Comparison of ENCODE assay signal across 16 cellular contexts in the genomic region with DNA sequence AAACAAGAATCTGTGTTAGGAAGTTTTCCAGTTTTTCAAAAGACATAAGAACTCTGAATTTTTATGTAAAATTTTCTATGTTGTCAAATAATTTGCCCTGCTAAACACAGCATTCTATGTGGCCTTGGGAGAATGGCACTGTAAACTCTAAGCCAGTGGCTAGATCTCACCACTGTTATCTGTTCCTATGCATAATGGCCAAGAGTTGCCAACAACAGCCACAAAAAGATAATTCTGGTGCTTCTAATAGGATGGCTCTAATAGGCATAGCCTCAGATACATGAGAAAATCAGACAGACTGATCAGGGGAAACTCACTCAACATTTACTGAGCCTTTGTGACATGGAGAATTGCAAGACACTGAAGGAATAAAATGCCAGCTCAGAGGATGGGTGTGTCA.
DNase-seq lines count a peak whose midpoint lies in the region; TF ChIP-seq lines count a peak whose summit lies in the region.
"Had no signal": no experiment of that assay in that cellular context is flagged by ENCODE, and none has a peak within 500 bp of the region (broad histone marks: within the 10 kb centered on the region; RNA-seq: fewer than 3 reads in every experiment).

No MANE protein-coding gene starts in this region.

- H3K36me3 Mint-ChIP-seq in endodermal cell (ENCODE audit: low read depth), result no peaks in the 10 kb centered on the region
- H3K36me3 Mint-ChIP-seq: CD14-positive monocyte; CD8-positive, alpha-beta T cell had no signal

- H3K9me3 ChIP-seq in endodermal cell (ENCODE audit: control insufficient read depth, low read length) (no peaks in the 10 kb centered on the region), tibial artery (no peaks in the 10 kb centered on the region)
- H3K9me3 ChIP-seq: A549 had no signal

- peak overlapping the region; percentile 67 for H2BK120ac ChIP-seq in mesendoderm (ENCODE audit: low read depth, low read length)

- H3K4me1 Mint-ChIP-seq in endodermal cell, result peaks cover 55% of the 10 kb centered on the region

- no peak overlapping the region for H2BK5ac ChIP-seq in mesendoderm (ENCODE audit: low read length)

- H3K27ac ChIP-seq in endodermal cell (ENCODE audit: low read depth, low read length) (no peak overlapping the region), mesendoderm (ENCODE audit: low read depth, low read length) (no peak overlapping the region), tibial artery (peak overlapping the region; percentile 43 to 81)
- H3K27ac ChIP-seq: A549, HL-60 had no signal

- no peak overlapping the region for H3K4ac ChIP-seq in mesendoderm (ENCODE audit: low read depth, low read length)

- peak overlapping the region; percentile 27 for H3K27ac Mint-ChIP-seq in endodermal cell
- H3K27ac Mint-ChIP-seq: CD14-positive monocyte; CD8-positive, alpha-beta T cell had no signal

- H3K4me1 ChIP-seq in endodermal cell (ENCODE audit: control insufficient read depth, insufficient read depth, low read length), result peaks cover 16% of the 10 kb centered on the region
- no peaks in the 10 kb centered on the region for H3K4me1 ChIP-seq in mesendoderm (ENCODE audit: control insufficient read depth, low read depth, low read length)
- H3K4me1 ChIP-seq in tibial artery, result peaks cover 0 to 72% (median 16%) of the 10 kb centered on the region in 4 donors
- H3K4me1 ChIP-seq: A549 had no signal

- H4K8ac ChIP-seq in mesendoderm (ENCODE audit: low read depth, low read length), result no peak overlapping the region

- H3K79me1 ChIP-seq in mesendoderm (ENCODE audit: low read length), result no peaks in the 10 kb centered on the region

- H3K9me3 Mint-ChIP-seq in endodermal cell, result no peaks in the 10 kb centered on the region
- H3K9me3 Mint-ChIP-seq: CD14-positive monocyte; CD8-positive, alpha-beta T cell had no signal

- no peak overlapping the region for H3K4me2 ChIP-seq in mesendoderm (ENCODE audit: low read length)
- H3K4me2 ChIP-seq: A549 had no signal

- no peak overlapping the region for H3K23ac ChIP-seq in mesendoderm (ENCODE audit: low read length)

- H3K9ac ChIP-seq in endodermal cell (ENCODE audit: extremely low read depth, low read length, poor library complexity, severe bottlenecking) (no peak overlapping the region), mesendoderm (ENCODE audit: low read length) (no peak overlapping the region)

- no peak overlapping the region for H3K4me3 ChIP-seq in endodermal cell (ENCODE audit: low read length)
- H3K4me3 ChIP-seq in mesendoderm (ENCODE audit: low read length), result no peak overlapping the region
- no peak overlapping the region for H3K4me3 ChIP-seq in tibial artery
- H3K4me3 ChIP-seq: A549 had no signal

- H2BK15ac ChIP-seq in mesendoderm (replicated peaks; ENCODE audit: low read depth), result peak overlapping the region; percentile 88

- H3K36me3 ChIP-seq in endodermal cell (ENCODE audit: control insufficient read depth, insufficient read depth, low read length) (no peaks in the 10 kb centered on the region), mesendoderm (ENCODE audit: control insufficient read depth, insufficient read depth, low read length) (no peaks in the 10 kb centered on the region), tibial artery (no peaks in the 10 kb centered on the region)

- DNase-seq in OCI-M1 (lab: John Stamatoyannopoulos, UW) (peak; percentile 48), endodermal cell (no peak), mesendoderm (peak; percentile 72), tibial artery (no peak), globus pallidus (ENCODE audit: low spot score) (no peak), NCI-H748 (lab: John Stamatoyannopoulos, UW; ENCODE audit: unreplicated experiment) (no peak), AML-193 (lab: John Stamatoyannopoulos, UW) (no peak)
- DNase-seq: CD8-positive, alpha-beta T cell; COR-L47; DMS153; DMS79 treated with DMSO at 0.1 percent for 48 hours; EL; IMR-90 had no signal

- H3K79me2 ChIP-seq in mesendoderm (ENCODE audit: control insufficient read depth, insufficient read depth, low read length), result no peaks in the 10 kb centered on the region

- H3K27me3 Mint-ChIP-seq in endodermal cell (ENCODE audit: insufficient read depth), result no peaks in the 10 kb centered on the region

- H3K4me3 Mint-ChIP-seq in endodermal cell, result no peak overlapping the region
- H3K4me3 Mint-ChIP-seq: CD14-positive monocyte; CD8-positive, alpha-beta T cell had no signal

- H2AK5ac ChIP-seq in mesendoderm (ENCODE audit: low read length), result no peak overlapping the region

- H3K27me3 ChIP-seq in endodermal cell (ENCODE audit: control insufficient read depth, insufficient read depth, low read length, poor library complexity, severe bottlenecking) (no peaks in the 10 kb centered on the region), mesendoderm (ENCODE audit: insufficient read depth, low read length, poor library complexity) (no peaks in the 10 kb centered on the region), tibial artery (no peaks in the 10 kb centered on the region)

- no peak overlapping the region for H3K18ac ChIP-seq in mesendoderm (ENCODE audit: low read length)

- intact Hi-C loops in tibial artery (cut with DNase I; ENCODE audit: low total_unique reads), result no loop called here

- H4K5ac ChIP-seq in mesendoderm (ENCODE audit: low read length), result no peak overlapping the region

- H3K56ac ChIP-seq in mesendoderm (ENCODE audit: low read length), result no peak overlapping the region

- TF ChIP-seq CTCF in endodermal cell (conservative IDR thresholded peaks at IDR 0.05) (no peak), tibial artery (IDR thresholded peaks at IDR 0.05) (no peak)

Comparison
In these comparisons a context has a peak if more than half of its experiments do, and no peak if none do; other contexts are left out.
1. DNase-seq: peak in OCI-M1 (single experiment) and mesendoderm (single experiment); none in endodermal cell (single experiment), tibial artery (0 of 2), globus pallidus (single experiment), NCI-H748 (single experiment) and AML-193 (0 of 2).
2. H3K27ac ChIP-seq: peak in tibial artery (2 of 2); none in endodermal cell (single experiment) and mesendoderm (single experiment).